ENCODE assay signal across 8 cellular contexts in genomic region chr5:128201065-128201926, GRCh38.
DNase-seq lines count a peak whose midpoint lies in the region; ATAC-seq and TF ChIP-seq lines count a peak whose summit lies in the region.

No MANE protein-coding gene starts in this region.

- intact Hi-C loops in CD4-positive, alpha-beta memory T cell (cut with micrococcal nuclease): loop anchor here (1.0 to 10.0 kb wide), 4 partner anchors 118 to 894 kb away; partner anchors contain the start of genes ISOC1 and SLC12A2

- CTCF ChIA-PET in CD4-positive, alpha-beta memory T cell (lab: Charles Lee; ENCODE audit: partially characterized antibody): interaction anchor here (0.6 to 3.4 kb wide), 23 partner anchors 10 to 639 kb away, joined by 3 to 40 read pairs (median 4); no protein-coding TSS in a partner anchor

- no peaks in the 10 kb centered on the region for H3K27me3 ChIP-seq in CD4-positive, alpha-beta memory T cell (ENCODE audit: insufficient read depth, low read length)

- peaks cover 26 to 33% (median 28%) of the 10 kb centered on the region in 4 donors for H3K4me1 Mint-ChIP-seq in CD4-positive, alpha-beta memory T cell

- TF ChIP-seq CTCF in epithelial cell of esophagus (IDR thresholded peaks at IDR 0.05; ENCODE audit: insufficient read depth, low read depth, low read length, missing control alignments): peak; percentile 62

- POLR2A ChIA-PET in CD4-positive, alpha-beta memory T cell (lab: Charles Lee; ENCODE audit: partially characterized antibody): no interaction called here

- ATAC-seq in GM19372 (IDR thresholded peaks at IDR 0.05; ENCODE audit: low read depth, unreplicated experiment) (peak; percentile 97), HG03442 (IDR thresholded peaks at IDR 0.05; ENCODE audit: unreplicated experiment) (peak; percentile 93)

- peak overlapping the region in 2 of 7 donors; percentile 32 to 43 for H3K27ac Mint-ChIP-seq in CD4-positive, alpha-beta memory T cell

- peaks cover 2 to 4% of the 10 kb centered on the region in 2 donors for H3K27me3 Mint-ChIP-seq in CD4-positive, alpha-beta memory T cell

- H3K9me3 Mint-ChIP-seq in CD4-positive, alpha-beta memory T cell: no peaks in the 10 kb centered on the region

- no peak overlapping the region for H3K4me3 ChIP-seq in CD4-positive, alpha-beta memory T cell (ENCODE audit: low read length in 2 of 2)
- H3K4me3 ChIP-seq in epithelial cell of esophagus (ENCODE audit: low read length): peak overlapping the region; percentile 17

- no peaks in the 10 kb centered on the region for H3K36me3 Mint-ChIP-seq in CD4-positive, alpha-beta memory T cell

- H3K27ac ChIP-seq in CD4-positive, alpha-beta memory T cell (ENCODE audit: low read depth, low read length): no peak overlapping the region

- peak; percentile 73 to 79 (median 74) for DNase-seq in CD4-positive, alpha-beta memory T cell
- peak; percentile 52 to 84 for DNase-seq in NOMO-1 (lab: John Stamatoyannopoulos, UW; ENCODE audit: unreplicated experiment in 2 of 2)
- DNase-seq in activated CD8-positive, alpha-beta memory T cell treated with anti-CD3 and anti-CD28 coated beads, Interleukin-2, amount 50 U/mL, for 48 hours: peak; percentile 89
- peak; percentile 71 for DNase-seq in epithelial cell of esophagus (ENCODE audit: low read depth)
- peak; percentile 86 for DNase-seq in mucosa of gallbladder (ENCODE audit: low spot score)
- DNase-seq in stimulated activated CD8-positive, alpha-beta memory T cell treated with anti-CD3 and anti-CD28 coated beads, Interleukin-4, amount 100 ng/mL, for 4 hours (ENCODE audit: low read depth in 2 of 2, low spot score in 1 of 2): peak; percentile 54 to 73

- peaks cover 29% of the 10 kb centered on the region for H3K4me1 ChIP-seq in CD4-positive, alpha-beta memory T cell (ENCODE audit: insufficient read depth, low read length)

- H3K4me3 Mint-ChIP-seq in CD4-positive, alpha-beta memory T cell: peak overlapping the region in 7 of 8 donors; percentile 28 to 74 (median 51)

- no peaks in the 10 kb centered on the region for H3K9me3 ChIP-seq in CD4-positive, alpha-beta memory T cell (ENCODE audit: control insufficient read depth in 1 of 2, low read length in 2 of 2)

- no peaks in the 10 kb centered on the region for H3K36me3 ChIP-seq in CD4-positive, alpha-beta memory T cell (ENCODE audit: insufficient read depth, low read length)
